In the genomic region with DNA sequence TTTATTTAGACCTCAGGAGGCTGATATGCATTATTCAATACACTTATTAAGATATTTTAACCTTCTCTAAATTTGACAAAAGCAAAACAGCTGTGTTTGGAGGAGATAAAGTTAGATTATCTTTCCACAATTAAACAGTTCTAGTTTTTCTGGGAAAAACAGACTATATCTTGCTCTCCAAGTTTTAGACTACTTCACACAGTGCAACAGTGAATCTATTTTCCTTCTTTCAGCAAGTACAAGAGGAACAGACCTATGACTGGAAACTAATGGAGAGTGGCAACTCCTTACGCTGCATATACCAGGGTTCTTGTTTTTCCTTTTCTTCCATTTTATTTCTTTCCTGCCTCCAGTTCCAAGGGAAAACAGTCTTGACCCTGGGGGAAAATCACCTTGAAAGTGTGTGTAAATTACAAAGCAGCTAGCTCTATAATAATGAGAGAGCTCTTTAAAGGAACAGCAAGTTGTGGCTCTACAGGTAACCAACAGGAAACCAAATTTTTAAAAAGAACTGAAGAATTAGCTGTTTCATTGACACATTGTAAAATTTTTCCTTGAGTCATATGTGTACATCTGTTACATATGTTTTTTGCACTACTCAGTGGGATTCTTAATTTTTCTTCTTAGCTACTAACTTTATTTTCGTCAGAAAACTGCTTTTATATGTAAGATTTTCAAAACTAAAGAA, we compare ENCODE assay signal across 14 cellular contexts.
"Had no signal": no experiment of that assay in that cellular context is flagged by ENCODE, and none has a peak within 500 bp of the region (broad histone marks: within the 10 kb centered on the region; RNA-seq: fewer than 3 reads in every experiment).

No MANE protein-coding gene starts in this region.

- H3K4me3 Mint-ChIP-seq: activated naive CD4-positive, alpha-beta T cell treated with anti-CD3 and anti-CD28 coated beads for 36 hours; nephron had no signal

- H3K27ac ChIP-seq: body of pancreas, gastrocnemius medialis, heart right ventricle, left lung, upper lobe of right lung had no signal

- H3K27ac Mint-ChIP-seq: activated naive CD4-positive, alpha-beta T cell treated with anti-CD3 and anti-CD28 coated beads for 36 hours had no signal

- H3K4me1 ChIP-seq: gastrocnemius medialis, heart right ventricle, left lung, upper lobe of right lung had no signal

- DNase-seq: activated CD4-positive, CD25-positive, alpha-beta regulatory T cell treated with anti-CD3 and anti-CD28 coated beads, Interleukin-2, amount 50 U/mL, for 72 hours; activated naive CD4-positive, alpha-beta T cell treated with anti-CD3 and anti-CD28 coated beads for 36 hours; body of pancreas; central memory CD4-positive, alpha-beta T cell; cortex of kidney; effector CD8-positive, alpha-beta T cell; gastrocnemius medialis; heart right ventricle; islet precursor cell; left lung; stimulated activated CD4-positive, alpha-beta T cell treated with anti-CD3 and anti-CD28 coated beads, Interleukin-12 subunit alpha, Interleukin-12 subunit beta, amount 100 ng/mL, for 4 hours; stimulated activated naive CD4-positive, alpha-beta T cell treated with Interleukin-2 at 50 U/mL for 16 hours; upper lobe of right lung had no signal

- H3K27me3 ChIP-seq: body of pancreas, gastrocnemius medialis, heart right ventricle, left lung, upper lobe of right lung had no signal

- H3K9me3 Mint-ChIP-seq: activated naive CD4-positive, alpha-beta T cell treated with anti-CD3 and anti-CD28 coated beads for 36 hours; nephron had no signal

- H3K9me3 ChIP-seq: body of pancreas, gastrocnemius medialis, heart right ventricle, left lung, upper lobe of right lung had no signal

- H3K4me1 Mint-ChIP-seq: nephron had no signal

- ATAC-seq: body of pancreas, gastrocnemius medialis, heart right ventricle, left lung, upper lobe of right lung had no signal

- H3K4me3 ChIP-seq: body of pancreas, gastrocnemius medialis, heart right ventricle, left lung, upper lobe of right lung had no signal
